In genomic region chr7:127776776-127777390, GRCh38 we compare ENCODE assay signal across 18 cellular contexts.
A peak's percentile ranks its signal among the peaks of the same experiment; 100 is the strongest.
DNase-seq lines count a peak whose midpoint lies in the region; ATAC-seq, FAIRE-seq and TF ChIP-seq lines count a peak whose summit lies in the region.
"Had no signal": no experiment of that assay in that cellular context is flagged by ENCODE, and none has a peak within 500 bp of the region (broad histone marks: within the 10 kb centered on the region; RNA-seq: fewer than 3 reads in every experiment).

No MANE protein-coding gene starts in this region.

- no peak overlapping the region for H3K9ac ChIP-seq in keratinocyte (ENCODE audit: control insufficient read depth, extremely low read depth, insufficient read depth, low read length)

- no peaks in the 10 kb centered on the region for H3K9me3 ChIP-seq in keratinocyte (ENCODE audit: control insufficient read depth, low read depth, low read length)
- H3K9me3 ChIP-seq: adrenal gland, tibial artery had no signal

- H3K4me3 ChIP-seq in keratinocyte (ENCODE audit: control insufficient read depth in 2 of 3, extremely low read depth in 1 of 3, insufficient read depth in 2 of 3, low read depth in 1 of 3, low read length in 3 of 3) = no peak overlapping the region
- H3K4me3 ChIP-seq: adrenal gland, tibial artery had no signal

- FAIRE-seq in keratinocyte (lab: Jason Lieb, UNC) = peak; percentile 51
- FAIRE-seq: small intestine had no signal

- ATAC-seq in GM21360 (IDR thresholded peaks at IDR 0.05; ENCODE audit: unreplicated experiment) (no peak), HG03108 (IDR thresholded peaks at IDR 0.05; ENCODE audit: unreplicated experiment) (no peak)

- TF ChIP-seq CTCF in keratinocyte (optimal IDR thresholded peaks at IDR 0.05 in 1 of 3, IDR thresholded peaks at IDR 0.05 in 1 of 3, conservative IDR thresholded peaks at IDR 0.05 in 1 of 3; ENCODE audit: extremely low read depth in 1 of 3, insufficient read depth in 2 of 3, low read length in 3 of 3) = no peak

- peaks cover 13% of the 10 kb centered on the region for H4K20me1 ChIP-seq in keratinocyte (ENCODE audit: control insufficient read depth, extremely low read depth, insufficient read depth, low read length)

- no peak overlapping the region for H3K27ac ChIP-seq in keratinocyte (ENCODE audit: control insufficient read depth, insufficient read depth, low read length)
- H3K27ac ChIP-seq: 22Rv1, adrenal gland, tibial artery had no signal

- H3K27me3 ChIP-seq in keratinocyte (ENCODE audit: control insufficient read depth, extremely low read depth, insufficient read depth, low read length) = no peaks in the 10 kb centered on the region
- H3K27me3 ChIP-seq: adrenal gland, tibial artery had no signal

- no peaks in the 10 kb centered on the region for H3K9me1 ChIP-seq in keratinocyte (ENCODE audit: control insufficient read depth, extremely low read depth, insufficient read depth, low read length)

- H3K4me1 ChIP-seq in keratinocyte (ENCODE audit: control insufficient read depth, extremely low read depth, insufficient read depth, low read length) = peaks cover 12% of the 10 kb centered on the region

- peak; percentile 17 for DNase-seq in NCI-H82 (lab: John Stamatoyannopoulos, UW)
- no peak for DNase-seq in NCI-H82 treated with DMSO at 0.1 percent for 48 hours (lab: John Stamatoyannopoulos, UW; ENCODE audit: unreplicated experiment)
- DNase-seq in amniotic epithelial cell (ENCODE audit: low read depth) = peak; percentile 76
- no peak for DNase-seq in keratinocyte (ENCODE audit: low read depth, low spot score)
- no peak for DNase-seq in NCI-H510A (lab: John Stamatoyannopoulos, UW)
- DNase-seq in NCI-H128 (lab: John Stamatoyannopoulos, UW; ENCODE audit: unreplicated experiment) = no peak
- DNase-seq: activated CD4-positive, CD25-positive, alpha-beta regulatory T cell; activated T-cell treated with anti-CD3 and anti-CD28 coated beads for 4 hours; adrenal gland; DMS79; NCI-H1417 treated with DMSO at 0.1 percent for 48 hours; NCI-H524 treated with DMSO at 0.1 percent for 48 hours; SHP77 treated with DMSO at 0.1 percent for 48 hours; small intestine; tibial artery had no signal

- peaks cover 52% of the 10 kb centered on the region for H3K79me2 ChIP-seq in keratinocyte (ENCODE audit: control insufficient read depth, insufficient read depth, low read length)

- no peak overlapping the region for H3K4me2 ChIP-seq in keratinocyte (ENCODE audit: control insufficient read depth, extremely low read depth, insufficient read depth, low read depth, low read length)

- H2AFZ ChIP-seq in keratinocyte (ENCODE audit: control insufficient read depth, low read length) = no peak overlapping the region

- peaks cover 0 to 3% of the 10 kb centered on the region in 2 experiments for H3K36me3 ChIP-seq in keratinocyte (ENCODE audit: control insufficient read depth in 2 of 2, extremely low read depth in 1 of 2, insufficient read depth in 2 of 2, low read length in 2 of 2)
- H3K36me3 ChIP-seq: adrenal gland, tibial artery had no signal

- dilution Hi-C loops in keratinocyte (cut with MboI; ENCODE audit: extremely low pct_ligation_motif_present, low sequenced_read_pairs) = no loop called here

Comparison
In these comparisons a context has a peak if more than half of its experiments do, and no peak if none do; other contexts are left out.
1. DNase-seq: peak in NCI-H82 (single experiment) and amniotic epithelial cell (single experiment); none in NCI-H82 treated with DMSO at 0.1 percent for 48 hours (single experiment), keratinocyte (single experiment), NCI-H510A (single experiment) and NCI-H128 (single experiment).